Comparison of ENCODE assay signal across 28 cellular contexts in genomic region chr15:50151468-50151867, GRCh38. TPM values are rescaled to one million over a fixed set of nuclear protein-coding genes. Genes with fewer than 3 reads are reported as not detected.
DNase-seq lines count a peak whose midpoint lies in the region; ATAC-seq and TF ChIP-seq lines count a peak whose summit lies in the region.
"Had no signal": no experiment of that assay in that cellular context is flagged by ENCODE, and none has a peak within 500 bp of the region (broad histone marks: within the 10 kb centered on the region; RNA-seq: fewer than 3 reads in every experiment).

No MANE protein-coding gene starts in this region.

- CTCF ChIA-PET in Panc1 (lab: Charles Lee) (interaction anchor here (0.5 to 1.8 kb wide), 3 partner anchors 111 to 165 kb away, joined by 3 to 8 read pairs (median 7); no protein-coding TSS in a partner anchor), WTC11 (lab: Charles Lee) (interaction anchor here (0.6 to 2.1 kb wide), 5 partner anchors 30 to 724 kb away, joined by 3 to 20 read pairs (median 4); no protein-coding TSS in a partner anchor)
- CTCF ChIA-PET in activated CD4-positive, alpha-beta memory T cell treated with anti-CD3 and anti-CD28 coated beads for 36 hours (lab: Charles Lee), result interaction anchor here (0.8 to 2.5 kb wide), 4 partner anchors 31 to 166 kb away, joined by 3 to 11 read pairs (median 4); no protein-coding TSS in a partner anchor

- H3K9me3 ChIP-seq in Panc1 (ENCODE audit: control insufficient read depth, insufficient read depth, low read depth, low read length), result 0 out of 2 replicates have a peak, but pooled peaks cover 2% of the 10 kb centered on the region
- H3K9me3 ChIP-seq: BE2C had no signal

- H3K9me3 Mint-ChIP-seq in WTC11, result peaks cover 8% of the 10 kb centered on the region
- peaks cover 6% of the 10 kb centered on the region for H3K9me3 Mint-ChIP-seq in activated CD4-positive, alpha-beta memory T cell treated with anti-CD3 and anti-CD28 coated beads for 36 hours

- DNase-seq in NCI-H82 (lab: John Stamatoyannopoulos, UW) (peak; percentile 13), NCI-H82 treated with DMSO at 0.1 percent for 48 hours (lab: John Stamatoyannopoulos, UW; ENCODE audit: unreplicated experiment) (no peak), Panc1 (ENCODE audit: low read depth, low spot score) (no peak), WTC11 (ENCODE audit: low spot score) (no peak), kidney tubule cell (ENCODE audit: low spot score) (no peak), NCI-H2081 (lab: John Stamatoyannopoulos, UW) (no peak)
- no peak for DNase-seq in activated CD4-positive, alpha-beta memory T cell treated with anti-CD3 and anti-CD28 coated beads for 36 hours
- DNase-seq: ACHN; BE2C; C1 segment of cervical spinal cord; CD4-positive, alpha-beta memory T cell; CD4-positive, CD25-positive, alpha-beta regulatory T cell; CD8-positive, alpha-beta memory T cell; COR-L47; DMS 273 treated with DMSO at 0.1 percent for 48 hours; DMS153; DMS53; DMS79; DND-41; EL; GDM1 had no signal

- no peaks in the 10 kb centered on the region for H3K27me3 Mint-ChIP-seq in WTC11 (ENCODE audit: low read depth)
- peaks cover 2% of the 10 kb centered on the region for H3K27me3 Mint-ChIP-seq in activated CD4-positive, alpha-beta memory T cell treated with anti-CD3 and anti-CD28 coated beads for 36 hours
- H3K27me3 Mint-ChIP-seq: CD4-positive, alpha-beta memory T cell had no signal

- no peak overlapping the region for H3K4me3 Mint-ChIP-seq in WTC11
- H3K4me3 Mint-ChIP-seq in activated CD4-positive, alpha-beta memory T cell treated with anti-CD3 and anti-CD28 coated beads for 36 hours, result no peak overlapping the region
- H3K4me3 Mint-ChIP-seq: CD14-positive monocyte; CD4-positive, alpha-beta memory T cell; CD4-positive, CD25-positive, alpha-beta regulatory T cell; CD8-positive, alpha-beta memory T cell had no signal

- H3K27ac Mint-ChIP-seq in WTC11, result no peak overlapping the region
- no peak overlapping the region for H3K27ac Mint-ChIP-seq in activated CD4-positive, alpha-beta memory T cell treated with anti-CD3 and anti-CD28 coated beads for 36 hours
- H3K27ac Mint-ChIP-seq: CD14-positive monocyte; CD4-positive, alpha-beta memory T cell; CD4-positive, CD25-positive, alpha-beta regulatory T cell; CD8-positive, alpha-beta memory T cell had no signal

- no peak overlapping the region for H3K27ac ChIP-seq in Panc1 (ENCODE audit: low read length)
- H3K27ac ChIP-seq: 22Rv1, BLaER1 had no signal

- intact Hi-C loops in Panc1 (cut with micrococcal nuclease; ENCODE audit: unreplicated experiment), result no loop called here
- intact Hi-C loops in activated CD4-positive, alpha-beta memory T cell treated with anti-CD3 and anti-CD28 coated beads for 36 hours (cut with micrococcal nuclease), result no loop called here

- H3K4me1 ChIP-seq in Panc1 (ENCODE audit: control insufficient read depth, insufficient read depth, low read length), result no peaks in the 10 kb centered on the region
- H3K4me1 ChIP-seq: BE2C had no signal

- in situ Hi-C loops in Panc1 (cut with HindIII; ENCODE audit: low pct_unique_long_range_greater_than_20kb, low sequenced_read_pairs), result no loop called here

- no peaks in the 10 kb centered on the region for H3K36me3 Mint-ChIP-seq in WTC11
- peaks cover 4% of the 10 kb centered on the region for H3K36me3 Mint-ChIP-seq in activated CD4-positive, alpha-beta memory T cell treated with anti-CD3 and anti-CD28 coated beads for 36 hours
- H3K36me3 Mint-ChIP-seq: CD14-positive monocyte; CD4-positive, alpha-beta memory T cell; CD4-positive, CD25-positive, alpha-beta regulatory T cell; CD8-positive, alpha-beta memory T cell had no signal

- no peak for ATAC-seq in Panc1
- ATAC-seq in WTC11, result peak; percentile 42; the same call in 1 of the 2 replicates
- ATAC-seq: GM12878 had no signal

- 0 out of 2 replicates have a peak, but pooled peaks have one; percentile 5 for TF ChIP-seq CTCF in Panc1 (IDR thresholded peaks at IDR 0.05)
- TF ChIP-seq CTCF in WTC11 (IDR thresholded peaks at IDR 0.05), result no peak

- POLR2A ChIA-PET in Panc1 (lab: Charles Lee) (no interaction called here), WTC11 (lab: Charles Lee) (no interaction called here)
- POLR2A ChIA-PET in activated CD4-positive, alpha-beta memory T cell treated with anti-CD3 and anti-CD28 coated beads for 36 hours (lab: Charles Lee), result interaction anchor here (0.6 kb wide), 1 partner anchor 646 kb away, joined by 5 read pairs; no protein-coding TSS in a partner anchor

- no TSS peak for BruUV-seq in Panc1 (replicated peaks; lab: Mats Ljungman, UMichigan)

- no peaks in the 10 kb centered on the region for H3K4me1 Mint-ChIP-seq in WTC11
- H3K4me1 Mint-ChIP-seq in activated CD4-positive, alpha-beta memory T cell treated with anti-CD3 and anti-CD28 coated beads for 36 hours (ENCODE audit: low read depth), result peaks cover 9% of the 10 kb centered on the region
- H3K4me1 Mint-ChIP-seq: CD4-positive, alpha-beta memory T cell; CD4-positive, CD25-positive, alpha-beta regulatory T cell; CD8-positive, alpha-beta memory T cell had no signal

- no peak overlapping the region for H3K4me3 ChIP-seq in Panc1 (ENCODE audit: low read depth in 2 of 2, low read length in 2 of 2)
- H3K4me3 ChIP-seq: BLaER1, GM12878 had no signal

- H3K27me3 ChIP-seq in Panc1 (ENCODE audit: control insufficient read depth, insufficient read depth, low read length), result no peaks in the 10 kb centered on the region
- H3K27me3 ChIP-seq: BLaER1 had no signal

- H3K36me3 ChIP-seq in Panc1 (ENCODE audit: control insufficient read depth, insufficient read depth, low read length), result no peaks in the 10 kb centered on the region
- H3K36me3 ChIP-seq: BE2C, BLaER1 had no signal

TF ChIP-seq in WTC11, 78 proteins besides CTCF, POLR2A, EP300 and RAD21:
- TF ChIP-seq ZNF138 (CRISPR knock-in tag; conservative IDR thresholded peaks at IDR 0.05), result no peak
- TF ChIP-seq MXD4 (CRISPR knock-in tag; IDR thresholded peaks at IDR 0.05; ENCODE audit: borderline replicate concordance), result no peak
- no peak for TF ChIP-seq RORB (CRISPR knock-in tag; IDR thresholded peaks at IDR 0.05)
TF ChIP-seq in WTC11: peak in this region for 0.

RNA-seq across cellular contexts. Expression of gene SLC27A2, which starts 30.5 kb away (rescaled TPM):
- 0.18 TPM for total RNA-seq in Panc1 (2021; ENCODE audit: unreplicated experiment)
- not detected for polyA plus RNA-seq in Panc1 (2012; ENCODE audit: insufficient read length)
- total RNA-seq in WTC11 (2021), result 3.0 to 5.7 TPM (median 5.6 TPM) in 3 replicates
- 10 to 100 TPM; 22.5 to 24.3 TPM for total RNA-seq in activated CD4-positive, alpha-beta memory T cell treated with anti-CD3 and anti-CD28 coated beads for 36 hours
- total RNA-seq: A172, G401 had no signal

RNA-seq across cellular contexts. Expression of gene ATP8B4, which starts 32.4 kb away (rescaled TPM):
- total RNA-seq in Panc1 (2021; ENCODE audit: unreplicated experiment), result not detected
- polyA plus RNA-seq in Panc1 (2012; ENCODE audit: insufficient read length), result not detected
- 0.23 to 0.37 TPM (median 0.27 TPM) in 3 replicates for total RNA-seq in WTC11 (2021)
- total RNA-seq in activated CD4-positive, alpha-beta memory T cell treated with anti-CD3 and anti-CD28 coated beads for 36 hours, result 1 to 10 TPM; 2.7 to 4.2 TPM
- total RNA-seq: Daoy had no signal
- polyA plus RNA-seq: CD4-positive, CD25-positive, alpha-beta regulatory T cell had no signal
